In genomic region chr11:101482556-101483124, GRCh38 we compare ENCODE assay signal across 27 cellular contexts.
"Had no signal": no experiment of that assay in that cellular context is flagged by ENCODE, and none has a peak within 500 bp of the region (broad histone marks: within the 10 kb centered on the region; RNA-seq: fewer than 3 reads in every experiment).

No MANE protein-coding gene starts in this region.

- H3K27me3 ChIP-seq: adrenal gland, body of pancreas, esophagus muscularis mucosa had no signal

- DNase-seq: activated B cell treated with CpG ODN at 0.5 μM for 24 hours; activated CD4-positive, alpha-beta T cell treated with anti-CD3 and anti-CD28 coated beads for 48 hours; activated CD4-positive, alpha-beta T cell treated with anti-CD3 and anti-CD28 coated beads, Interleukin-2, amount 50 U/mL, for 1 hour; activated CD4-positive, alpha-beta T cell treated with anti-CD3 and anti-CD28 coated beads, Interleukin-2, amount 50 U/mL, for 48 hours; activated CD8-positive, alpha-beta memory T cell treated with anti-CD3 and anti-CD28 coated beads for 24 hours; activated CD8-positive, alpha-beta T cell treated with anti-CD3 and anti-CD28 coated beads for 36 hours; activated effector memory CD4-positive, alpha-beta T cell treated with anti-CD3 and anti-CD28 coated beads, Interleukin-2, amount 50 U/mL, for 16 hours; activated naive CD4-positive, alpha-beta T cell treated with anti-CD3 and anti-CD28 coated beads for 36 hours; activated naive CD8-positive, alpha-beta T cell treated with anti-CD3 and anti-CD28 coated beads for 36 hours; activated naive CD8-positive, alpha-beta T cell treated with anti-CD3 and anti-CD28 coated beads, Interleukin-2, amount 50 U/mL, for 24 hours; activated T-cell treated with anti-CD3 and anti-CD28 coated beads, Interleukin-2, amount 50 U/mL, for 4 hours; adrenal gland; amygdala; aorta; body of pancreas; caudate nucleus; cortex of kidney; dermis blood vessel endothelial cell; effector CD4-positive, alpha-beta T cell; effector memory CD8-positive, alpha-beta T cell; erythroblast; head of caudate nucleus; hippocampal formation; T1000; WERI-Rb-1 had no signal

- H3K27ac ChIP-seq: adrenal gland, body of pancreas, esophagus muscularis mucosa, WERI-Rb-1 had no signal

- H3K36me3 ChIP-seq: adrenal gland, WERI-Rb-1 had no signal

- H3K4me1 ChIP-seq: adrenal gland, body of pancreas had no signal

- H3K4me3 ChIP-seq: adrenal gland, body of pancreas, esophagus muscularis mucosa had no signal

- H3K9me3 ChIP-seq: adrenal gland, body of pancreas, esophagus muscularis mucosa had no signal

- ATAC-seq: activated CD4-positive, CD25-positive, alpha-beta regulatory T cell treated with anti-CD3 and anti-CD28 coated beads, Interleukin-2, amount 50 U/mL, for 24 hours; activated CD8-positive, alpha-beta T cell treated with anti-CD3 and anti-CD28 coated beads for 36 hours; activated naive CD8-positive, alpha-beta T cell treated with anti-CD3 and anti-CD28 coated beads, Interleukin-2, amount 50 U/mL, for 24 hours; activated T-cell treated with anti-CD3 and anti-CD28 coated beads, Interleukin-2, amount 50 U/mL, for 4 hours; body of pancreas; effector memory CD8-positive, alpha-beta T cell had no signal
